In genomic region chr15:43242616-43243015, GRCh38 we compare ENCODE assay signal across 22 cellular contexts. TPM values are rescaled to one million over a fixed set of nuclear protein-coding genes. Genes with fewer than 3 reads are reported as not detected.
"Had no signal": no experiment of that assay in that cellular context is flagged by ENCODE, and none has a peak within 500 bp of the region (broad histone marks: within the 10 kb centered on the region; RNA-seq: fewer than 3 reads in every experiment).

No MANE protein-coding gene starts in this region.

- H3K4me3 ChIP-seq: MG63 had no signal

- H3K27ac ChIP-seq: RWPE1 had no signal

- H3K27me3 ChIP-seq: MG63 had no signal

- H3K36me3 ChIP-seq: MG63 had no signal

- H3K9me3 ChIP-seq: MG63, SK-N-SH had no signal

- ATAC-seq: Panc1 had no signal

- DNase-seq: KBM-7, MG63, NCI-H1092, NCI-H1105 treated with DMSO at 0.1 percent for 48 hours, NCI-H1417 treated with DMSO at 0.1 percent for 48 hours, NCI-H187, NCI-H2029, NCI-H2081 treated with DMSO at 0.1 percent for 48 hours, NCI-H2171, NCI-H226, NCI-H446, NCI-H510A, NCI-H524 treated with DMSO at 0.1 percent for 48 hours, NCI-H69, NCI-H774, SHP77, SK-N-SH had no signal

RNA-seq across cellular contexts. Expression of gene EPB42, which starts 21.8 kb away (rescaled TPM):
- total RNA-seq: HT-29, LHCN-M2, SK-MEL-5 had no signal

RNA-seq across cellular contexts. Expression of gene TGM5, which starts 24.1 kb away (rescaled TPM):
- total RNA-seq: HT-29, LHCN-M2 had no signal

RNA-seq across cellular contexts. Expression of gene TGM7, which starts 59.4 kb away (rescaled TPM):
- total RNA-seq: HT-29, LHCN-M2, SK-MEL-5 had no signal
